8 cellular contexts compared by ENCODE assay signal in genomic region chr16:4358831-4359561, GRCh38. TPM values are rescaled to one million over a fixed set of nuclear protein-coding genes. Genes with fewer than 3 reads are reported as not detected.
DNase-seq lines count a peak whose midpoint lies in the region; ATAC-seq lines count a peak whose summit lies in the region.

No MANE protein-coding gene starts in this region.

- H3K36me3 ChIP-seq in CD4-positive, CD25-positive, alpha-beta regulatory T cell (ENCODE audit: control insufficient read depth, insufficient read depth, low read length), result peaks cover 68% of the 10 kb centered on the region

- no peaks in the 10 kb centered on the region for H3K9me3 ChIP-seq in CD4-positive, CD25-positive, alpha-beta regulatory T cell (ENCODE audit: control insufficient read depth in 2 of 2, low read length in 2 of 2)

- H3K4me3 ChIP-seq in CD4-positive, CD25-positive, alpha-beta regulatory T cell (ENCODE audit: low read depth, low read length), result no peak overlapping the region

- ATAC-seq in CD4-positive, CD25-positive, alpha-beta regulatory T cell (ENCODE audit: low read depth in 2 of 2), result peak; percentile 59 to 73
- peak; percentile 87 to 93 for ATAC-seq in naive thymus-derived CD8-positive, alpha-beta T cell
- ATAC-seq in stimulated activated naive CD8-positive, alpha-beta T cell treated with anti-CD3 and anti-CD28 coated beads, Interleukin-15, Interleukin-2, amounts not matched to agents 100 U/mL and 50 U/mL, for 24 hours, result peak; percentile 63

- no peak overlapping the region for H3K27ac ChIP-seq in CD4-positive, CD25-positive, alpha-beta regulatory T cell (ENCODE audit: insufficient read depth, low read length, poor library complexity, severe bottlenecking)

- no peaks in the 10 kb centered on the region for H3K27me3 ChIP-seq in CD4-positive, CD25-positive, alpha-beta regulatory T cell (ENCODE audit: control insufficient read depth, insufficient read depth, low read length)

- peaks cover 0 to 3% (median under 1%) of the 10 kb centered on the region in 4 donors for H3K4me1 Mint-ChIP-seq in CD4-positive, CD25-positive, alpha-beta regulatory T cell
- peaks cover 3 to 9% (median 8%) of the 10 kb centered on the region in 3 donors for H3K4me1 Mint-ChIP-seq in IgD-negative memory B cell
- H3K4me1 Mint-ChIP-seq in naive thymus-derived CD8-positive, alpha-beta T cell, result peaks cover 0 to 4% (median 1%) of the 10 kb centered on the region in 4 donors

- POLR2A ChIA-PET in naive thymus-derived CD8-positive, alpha-beta T cell (lab: Charles Lee), result interaction anchor here (1.1 kb wide), 1 partner anchor 44 kb away, joined by 3 read pairs; no protein-coding TSS in a partner anchor

- H3K4me3 Mint-ChIP-seq in CD4-positive, CD25-positive, alpha-beta regulatory T cell, result no peak overlapping the region
- peak overlapping the region in 2 of 4 donors; percentile 28 to 58 for H3K4me3 Mint-ChIP-seq in IgD-negative memory B cell
- peak overlapping the region in 1 of 10 donors; percentile 46 for H3K4me3 Mint-ChIP-seq in naive thymus-derived CD8-positive, alpha-beta T cell

- H3K4me1 ChIP-seq in CD4-positive, CD25-positive, alpha-beta regulatory T cell (ENCODE audit: control insufficient read depth, insufficient read depth, low read length, poor library complexity, severe bottlenecking), result no peaks in the 10 kb centered on the region

- peaks cover 15% of the 10 kb centered on the region for H3K36me3 Mint-ChIP-seq in CD4-positive, CD25-positive, alpha-beta regulatory T cell
- H3K36me3 Mint-ChIP-seq in IgD-negative memory B cell, result peaks cover under 1% of the 10 kb centered on the region
- H3K36me3 Mint-ChIP-seq in naive thymus-derived CD8-positive, alpha-beta T cell, result peaks cover 0 to 60% (median 8%) of the 10 kb centered on the region in 3 donors

- no peaks in the 10 kb centered on the region for H3K27me3 Mint-ChIP-seq in CD4-positive, CD25-positive, alpha-beta regulatory T cell
- no peaks in the 10 kb centered on the region for H3K27me3 Mint-ChIP-seq in IgD-negative memory B cell
- H3K27me3 Mint-ChIP-seq in naive thymus-derived CD8-positive, alpha-beta T cell, result no peaks in the 10 kb centered on the region

- peak overlapping the region in 2 of 3 donors; percentile 43 to 83 for H3K27ac Mint-ChIP-seq in CD4-positive, CD25-positive, alpha-beta regulatory T cell
- H3K27ac Mint-ChIP-seq in IgD-negative memory B cell, result peak overlapping the region in 2 of 3 donors; percentile 74 to 86
- H3K27ac Mint-ChIP-seq in naive thymus-derived CD8-positive, alpha-beta T cell, result peak overlapping the region in 6 of 10 donors; percentile 56 to 92 (median 82)

- DNase-seq in CD4-positive, CD25-positive, alpha-beta regulatory T cell, result peak; percentile 47 to 63 (median 53)
- peak; percentile 55 to 61 for DNase-seq in activated CD4-positive, alpha-beta T cell treated with anti-CD3 and anti-CD28 coated beads, Interleukin-2, amount 50 U/mL, for 4 hours
- peak; percentile 67 for DNase-seq in effector CD8-positive, alpha-beta T cell (lab: John Stamatoyannopoulos, UW)
- peak; percentile 45 to 84 (median 68) for DNase-seq in naive thymus-derived CD8-positive, alpha-beta T cell
- DNase-seq in stimulated activated naive CD8-positive, alpha-beta T cell treated with anti-CD3 and anti-CD28 coated beads, Interleukin-15, Interleukin-2, amounts not matched to agents 100 U/mL and 50 U/mL, for 24 hours, result peak; percentile 82
- DNase-seq in NCI-H2107 treated with DMSO at 0.1 percent for 48 hours (lab: John Stamatoyannopoulos, UW; ENCODE audit: unreplicated experiment), result no peak
- DNase-seq in NCI-H1417 treated with DMSO at 0.1 percent for 48 hours (lab: John Stamatoyannopoulos, UW), result no peak

- H3K9me3 Mint-ChIP-seq in CD4-positive, CD25-positive, alpha-beta regulatory T cell, result peaks cover 0 to 1% (median 0%) of the 10 kb centered on the region in 7 donors
- no peaks in the 10 kb centered on the region for H3K9me3 Mint-ChIP-seq in IgD-negative memory B cell
- H3K9me3 Mint-ChIP-seq in naive thymus-derived CD8-positive, alpha-beta T cell, result no peaks in the 10 kb centered on the region

RNA-seq across cellular contexts. Expression of gene PAM16, which starts 7.9 kb away (rescaled TPM):
- 39.6 TPM for total RNA-seq in CD4-positive, CD25-positive, alpha-beta regulatory T cell
- polyA plus RNA-seq in CD4-positive, CD25-positive, alpha-beta regulatory T cell, result 10 to 100 TPM; 26.2 to 44.9 (median 40.1) TPM
- polyA plus RNA-seq in IgD-negative memory B cell, result 40.4 TPM
- 10 to 100 TPM; 40.9 to 46.1 TPM for total RNA-seq in naive thymus-derived CD8-positive, alpha-beta T cell
- 10 to 100 TPM; 33.6 to 44.4 (median 39.3) TPM for polyA plus RNA-seq in naive thymus-derived CD8-positive, alpha-beta T cell

RNA-seq across cellular contexts. Expression of gene VASN, which starts 12.7 kb away (rescaled TPM):
- total RNA-seq in CD4-positive, CD25-positive, alpha-beta regulatory T cell, result 0.57 TPM
- under 1 TPM in 1 of 4 donors, not detected in 3; 0.14 TPM for polyA plus RNA-seq in CD4-positive, CD25-positive, alpha-beta regulatory T cell
- polyA plus RNA-seq in IgD-negative memory B cell, result 0.45 TPM
- under 1 TPM; 0.30 to 0.34 TPM for total RNA-seq in naive thymus-derived CD8-positive, alpha-beta T cell
- polyA plus RNA-seq in naive thymus-derived CD8-positive, alpha-beta T cell, result under 1 TPM in 1 of 3 donors, not detected in 2; 0.12 TPM

RNA-seq across cellular contexts. Expression of gene GLIS2, which starts 43.1 kb away (rescaled TPM):
- not detected for total RNA-seq in CD4-positive, CD25-positive, alpha-beta regulatory T cell
- under 1 TPM in 1 of 4 donors, not detected in 3; 0.03 TPM for polyA plus RNA-seq in CD4-positive, CD25-positive, alpha-beta regulatory T cell
- not detected for polyA plus RNA-seq in IgD-negative memory B cell
- under 1 TPM in 1 of 2 experiments, not detected in 1; 0.10 TPM for total RNA-seq in naive thymus-derived CD8-positive, alpha-beta T cell
- polyA plus RNA-seq in naive thymus-derived CD8-positive, alpha-beta T cell, result not detected

RNA-seq across cellular contexts. Expression of gene CORO7, which starts 57.4 kb away (rescaled TPM):
- total RNA-seq in CD4-positive, CD25-positive, alpha-beta regulatory T cell, result 718 TPM
- 10 to 100 TPM; 52.5 to 69.3 (median 59.4) TPM for polyA plus RNA-seq in CD4-positive, CD25-positive, alpha-beta regulatory T cell
- 108 TPM for polyA plus RNA-seq in IgD-negative memory B cell
- total RNA-seq in naive thymus-derived CD8-positive, alpha-beta T cell, result 100 to 1,000 TPM; 161 to 169 TPM
- 10 to 100 TPM; 44.6 to 79.9 (median 45.5) TPM for polyA plus RNA-seq in naive thymus-derived CD8-positive, alpha-beta T cell

Comparison
In these comparisons a context has a peak if more than half of its experiments do, and no peak if none do; other contexts are left out.
1. DNase-seq: peak in CD4-positive, CD25-positive, alpha-beta regulatory T cell (3 of 3), activated CD4-positive, alpha-beta T cell treated with anti-CD3 and anti-CD28 coated beads, Interleukin-2, amount 50 U/mL, for 4 hours (2 of 2), effector CD8-positive, alpha-beta T cell (single experiment), naive thymus-derived CD8-positive, alpha-beta T cell (10 of 10) and stimulated activated naive CD8-positive, alpha-beta T cell treated with anti-CD3 and anti-CD28 coated beads, Interleukin-15, Interleukin-2, amounts not matched to agents 100 U/mL and 50 U/mL, for 24 hours (single experiment); none in NCI-H2107 treated with DMSO at 0.1 percent for 48 hours (single experiment) and NCI-H1417 treated with DMSO at 0.1 percent for 48 hours (single experiment).
2. Peak in every context shown above with its lines, with median percentiles within 50 percentile points of each other: ATAC-seq and H3K27ac Mint-ChIP-seq.